In the genomic region with DNA sequence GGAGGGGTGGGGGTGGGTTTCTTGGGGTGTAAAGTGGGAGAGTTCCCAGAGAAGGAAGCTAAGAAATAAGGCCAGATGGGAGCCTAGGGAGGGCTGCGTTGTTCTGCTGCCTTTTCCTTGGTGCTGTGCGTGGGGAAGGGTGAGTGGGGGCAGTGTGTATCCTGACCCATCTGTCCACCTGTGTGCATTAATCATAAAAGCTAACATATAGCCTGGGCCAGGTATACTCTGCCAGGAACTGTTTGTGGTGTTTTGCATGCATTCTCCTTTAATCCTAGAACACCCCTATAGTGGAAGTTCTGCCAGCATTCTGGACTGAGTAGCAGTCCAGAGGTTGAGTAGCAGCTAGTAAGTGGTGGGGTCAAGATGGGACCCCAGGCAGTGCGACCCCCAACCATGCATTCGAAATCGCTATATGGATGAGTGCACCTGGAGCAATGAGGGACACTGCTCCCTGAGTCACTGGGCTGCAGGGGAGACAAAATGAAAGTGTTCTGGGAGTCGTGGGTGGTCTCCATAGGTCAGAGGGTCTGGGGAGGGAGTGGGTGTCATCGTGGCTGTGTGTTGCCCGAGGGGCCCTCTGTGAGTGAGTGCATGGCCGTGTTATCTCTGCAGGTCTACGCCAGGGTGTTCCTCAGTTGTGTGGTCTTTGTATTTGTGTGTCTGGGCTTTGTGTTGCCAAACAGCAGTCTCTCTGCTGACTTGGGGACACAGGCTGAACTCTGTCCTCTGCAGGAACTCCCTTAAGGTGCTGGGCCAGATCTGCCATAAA, we compare ENCODE assay signal across 1 cellular context.
A peak's percentile ranks its signal among the peaks of the same experiment; 100 is the strongest.
TF ChIP-seq lines count a peak whose summit lies in the region.

No MANE protein-coding gene starts in this region.

TF ChIP-seq in H1, 55 proteins besides CTCF, POLR2A, EP300 and RAD21:
- peak; percentile 61; the same call in 1 of the 2 replicates for TF ChIP-seq RBBP5 (IDR thresholded peaks at IDR 0.05; ENCODE audit: borderline replicate concordance, low read depth, low read length)
- peak; percentile 30 for TF ChIP-seq CTBP2 (IDR thresholded peaks at IDR 0.05; ENCODE audit: borderline replicate concordance, insufficient read depth, insufficient read length, low read length)
- peak in 1 of 2 experiments; percentile 65; a peak in 1 of 4 replicates for TF ChIP-seq SIN3A (conservative IDR thresholded peaks at IDR 0.05 in 1 of 2, IDR thresholded peaks at IDR 0.05 in 1 of 2; ENCODE audit: low read depth in 1 of 2, low read length in 2 of 2)
- no peak for TF ChIP-seq SAP30 (IDR thresholded peaks at IDR 0.05; ENCODE audit: insufficient read depth, insufficient replicate concordance, low read length)
